In genomic region chr7:107563761-107564552, GRCh38 we compare ENCODE assay signal across 8 cellular contexts. TPM values are rescaled to one million over a fixed set of nuclear protein-coding genes. Genes with fewer than 3 reads are reported as not detected.
A peak's percentile ranks its signal among the peaks of the same experiment; 100 is the strongest.
DNase-seq lines count a peak whose midpoint lies in the region; ATAC-seq and TF ChIP-seq lines count a peak whose summit lies in the region.

COG5 (minus strand) TSS chr7:107563920; CDS start chr7:107563896, 24 bp downstream.
DUS4L (plus strand) TSS chr7:107563971; CDS start chr7:107567071, 3,100 bp downstream.

- H2AFZ ChIP-seq in GM23338, result peak within 1 kb of the TSS; percentile 97
- H2AFZ ChIP-seq in neuron (ENCODE audit: low read depth, low read length), result peak within 1 kb of the TSS; percentile 80

- H3K4me1 ChIP-seq in GM23338 (ENCODE audit: insufficient read depth) (peaks cover 10% of the 10 kb centered on the region), neuron (ENCODE audit: insufficient read depth, low read length) (peaks cover 20% of the 10 kb centered on the region), subcutaneous abdominal adipose tissue (ENCODE audit: control insufficient read depth in 5 of 5, insufficient read depth in 5 of 5, low read length in 5 of 5) (peaks cover 0 to 49% (median 37%) of the 10 kb centered on the region in 5 donors)

- peak; percentile 82 for DNase-seq in ELR (ENCODE audit: low read depth)
- peak; percentile 90 for DNase-seq in GM23338 (ENCODE audit: low spot score)
- peak; percentile 57 to 75 for DNase-seq in Kasumi-1 (lab: John Stamatoyannopoulos, UW)
- DNase-seq in SHP77 treated with DMSO at 0.1 percent for 48 hours (lab: John Stamatoyannopoulos, UW), result peak; percentile 28
- peak; percentile 71 for DNase-seq in activated gamma-delta T cell treated with anti-CD3 and anti-CD28 coated beads, Interleukin-2, amount 50 U/mL, for 16 hours (ENCODE audit: low read depth)
- peak; percentile 78 to 94 for DNase-seq in foreskin fibroblast

- peak within 1 kb of the TSS; percentile 83 for H3K4me3 Mint-ChIP-seq in GM23338

- peak within 1 kb of the TSS; percentile 90 for H3K4me3 ChIP-seq in GM23338
- H3K4me3 ChIP-seq in foreskin fibroblast (ENCODE audit: low read depth in 1 of 2, low read length in 2 of 2), result peak within 1 kb of the TSS; percentile 92 to 98
- peak within 1 kb of the TSS; percentile 70 for H3K4me3 ChIP-seq in neuron (ENCODE audit: low read length)
- peak within 1 kb of the TSS; percentile 91 to 99 (median 97) for H3K4me3 ChIP-seq in subcutaneous abdominal adipose tissue (ENCODE audit: low read depth in 1 of 5, low read length in 5 of 5)

- H3K9me3 Mint-ChIP-seq in GM23338, result no peaks in the 10 kb centered on the region

- H3K79me2 ChIP-seq in GM23338 (replicated peaks; ENCODE audit: insufficient read depth), result peaks cover 47% of the 10 kb centered on the region

- H3K4me2 ChIP-seq in GM23338, result peak within 1 kb of the TSS; percentile 96

- H3K27me3 ChIP-seq in GM23338 (ENCODE audit: insufficient read depth), result no peaks in the 10 kb centered on the region
- H3K27me3 ChIP-seq in neuron (ENCODE audit: insufficient read depth, low read length), result no peaks in the 10 kb centered on the region
- no peaks in the 10 kb centered on the region for H3K27me3 ChIP-seq in subcutaneous abdominal adipose tissue (ENCODE audit: control insufficient read depth in 5 of 5, insufficient read depth in 4 of 5, low read length in 5 of 5)

- H3K36me3 Mint-ChIP-seq in GM23338 (ENCODE audit: low read depth), result peaks cover 7% of the 10 kb centered on the region; the same call in 2 of the 3 replicates

- H3F3A ChIP-seq in GM23338 (replicated peaks; ENCODE audit: low read depth), result no peaks in the 10 kb centered on the region

- H3K36me3 ChIP-seq in GM23338 (ENCODE audit: insufficient read depth) (no peaks in the 10 kb centered on the region), neuron (ENCODE audit: insufficient read depth, low read length) (peaks cover 9% of the 10 kb centered on the region), subcutaneous abdominal adipose tissue (ENCODE audit: control insufficient read depth in 5 of 5, insufficient read depth in 5 of 5, low read length in 5 of 5) (peaks cover 0 to 5% (median 0%) of the 10 kb centered on the region in 5 donors)

- no peaks in the 10 kb centered on the region for H3K27me3 Mint-ChIP-seq in GM23338 (ENCODE audit: insufficient read depth, low read depth, poor library complexity)

- H3K27ac ChIP-seq in GM23338 (ENCODE audit: low read depth), result peak within 1 kb of the TSS; percentile 96
- peak within 1 kb of the TSS; percentile 94 for H3K27ac ChIP-seq in subcutaneous abdominal adipose tissue (ENCODE audit: low read depth, low read length)

- H3K9me2 ChIP-seq in GM23338 (ENCODE audit: insufficient read depth), result no peaks in the 10 kb centered on the region

- TF ChIP-seq CTCF in GM23338 (conservative IDR thresholded peaks at IDR 0.05; ENCODE audit: low read depth in 2 of 2), result no peak
- no peak for TF ChIP-seq CTCF in foreskin fibroblast (IDR thresholded peaks at IDR 0.05; ENCODE audit: low read depth, low read length)

- peak within 1 kb of the TSS; percentile 74 to 98 (median 97) for H3K9ac ChIP-seq in subcutaneous abdominal adipose tissue (ENCODE audit: low read length in 5 of 5)

- ATAC-seq in GM23338, result peak; percentile 97

- H3K9me3 ChIP-seq in neuron (ENCODE audit: low read length), result no peaks in the 10 kb centered on the region
- no peaks in the 10 kb centered on the region for H3K9me3 ChIP-seq in subcutaneous abdominal adipose tissue (ENCODE audit: control insufficient read depth in 5 of 5, low read length in 5 of 5)

- H4K20me1 ChIP-seq in GM23338 (replicated peaks; ENCODE audit: insufficient read depth), result peaks cover 11% of the 10 kb centered on the region

- peaks cover 13% of the 10 kb centered on the region for H3K4me1 Mint-ChIP-seq in GM23338

- peak within 1 kb of the TSS; percentile 97 for H3K27ac Mint-ChIP-seq in GM23338

TF ChIP-seq in GM23338, 12 proteins besides CTCF, POLR2A, EP300 and RAD21 (continues in another document):
- TF ChIP-seq JUNB (IDR thresholded peaks at IDR 0.05; ENCODE audit: unreplicated experiment) (no peak), CREB1 (CRISPR knock-in tag; IDR thresholded peaks at IDR 0.05; ENCODE audit: low read depth) (peak; percentile 96), ZNF114 (CRISPR knock-in tag; IDR thresholded peaks at IDR 0.05) (no peak), ZNF462 (CRISPR knock-in tag; IDR thresholded peaks at IDR 0.05) (no peak), EZH2 (IDR thresholded peaks at IDR 0.05; ENCODE audit: low read depth, unreplicated experiment) (no peak), ETS1 (IDR thresholded peaks at IDR 0.05) (peak; percentile 76), ZNF331 (CRISPR knock-in tag; IDR thresholded peaks at IDR 0.05; ENCODE audit: low read depth) (no peak), POLR2AphosphoS5 (IDR thresholded peaks at IDR 0.05; ENCODE audit: low read depth) (peak; percentile 97), NANOG (IDR thresholded peaks at IDR 0.05; ENCODE audit: borderline replicate concordance) (no peak), EZH2phosphoT487 (IDR thresholded peaks at IDR 0.05; ENCODE audit: unreplicated experiment) (no peak)

RNA-seq across cellular contexts. Expression of gene COG5, which starts in this region (rescaled TPM):
- total RNA-seq in GM23338 (2014; rRNA removed; shearing (Covaris generic)), result 36.5 and 40.6 TPM in 2 replicates
- 11.0 and 15.4 TPM in 2 replicates for polyA plus RNA-seq in GM23338 (2016; fragmentation: Nextera tagmentation; extraction: Ambion mirVana)

RNA-seq across cellular contexts. Expression of gene DUS4L, which starts in this region (rescaled TPM):
- total RNA-seq in GM23338 (2014; rRNA removed; shearing (Covaris generic)), result 16.8 and 22.9 TPM in 2 replicates
- 16.3 and 16.7 TPM in 2 replicates for polyA plus RNA-seq in GM23338 (2016; fragmentation: Nextera tagmentation; extraction: Ambion mirVana)

Comparison
In these comparisons a context has a peak if more than half of its experiments do, and no peak if none do; other contexts are left out.
1. Peak in every context shown above with its lines: DNase-seq, ATAC-seq, H3K4me3 ChIP-seq and H3K27ac ChIP-seq.
2. DNase-seq: peak in every context shown above with its lines; median percentile 90 in GM23338; 86 in foreskin fibroblast; 82 in ELR; 71 in activated gamma-delta T cell treated with anti-CD3 and anti-CD28 coated beads, Interleukin-2, amount 50 U/mL, for 16 hours; 66 in Kasumi-1; 28 in SHP77 treated with DMSO at 0.1 percent for 48 hours.